In genomic region chr2:171924170-171924942, GRCh38 we compare ENCODE assay signal across 11 cellular contexts. TPM values are rescaled to one million over a fixed set of nuclear protein-coding genes. Genes with fewer than 3 reads are reported as not detected.
DNase-seq lines count a peak whose midpoint lies in the region; ATAC-seq and TF ChIP-seq lines count a peak whose summit lies in the region.
"Had no signal": no experiment of that assay in that cellular context is flagged by ENCODE, and none has a peak within 500 bp of the region (broad histone marks: within the 10 kb centered on the region; RNA-seq: fewer than 3 reads in every experiment).

No MANE protein-coding gene starts in this region.

- H3K9me3 ChIP-seq in BLaER1 treated with 17β-estradiol and CSF1 and Interleukin-3, amounts not matched to agents 10 nM and 100 nM (replicated peaks in 1 of 11): peaks cover 0 to 8% (median 0%) of the 10 kb centered on the region in 11 experiments; a peak in 1 of 22 replicates
- H3K9me3 ChIP-seq in HCT116 (ENCODE audit: control insufficient read depth in 1 of 2, insufficient read depth in 1 of 2, low read depth in 1 of 2, low read length in 2 of 2): no peaks in the 10 kb centered on the region
- H3K9me3 ChIP-seq in iPS-20b (ENCODE audit: insufficient read depth, low read depth, low read length): no peaks in the 10 kb centered on the region
- H3K9me3 ChIP-seq: spleen had no signal

- intact Hi-C loops in HCT116 (cut with micrococcal nuclease): loop anchor here (10.0 kb wide), 1 partner anchor 170 kb away; no protein-coding TSS in a partner anchor

- RAD21 ChIA-PET in HCT116 (lab: Charles Lee; ENCODE audit: low non-redundant PET in 1 of 2, low total read pairs in 2 of 2, uncharacterized antibody in 2 of 2, unreplicated experiment in 2 of 2): no interaction called here

- H3K4me1 ChIP-seq in BLaER1 treated with 17β-estradiol and CSF1 and Interleukin-3, amounts not matched to agents 10 nM and 100 nM: peaks cover 24 to 34% (median 30%) of the 10 kb centered on the region in 10 experiments
- peaks cover 6 to 13% of the 10 kb centered on the region in 2 experiments; a peak in 3 of 4 replicates for H3K4me1 ChIP-seq in HCT116 (ENCODE audit: control insufficient read depth in 1 of 2, insufficient read depth in 2 of 2, low read length in 2 of 2)
- H3K4me1 ChIP-seq in iPS-20b (ENCODE audit: insufficient read depth, low read length): no peaks in the 10 kb centered on the region; the same call in none of the 2 replicates

- peaks cover 20% of the 10 kb centered on the region for H3K4me1 Mint-ChIP-seq in WTC11

- H3K79me2 ChIP-seq in HCT116 (ENCODE audit: insufficient read depth, low read length): peaks cover 67% of the 10 kb centered on the region

- DNase-seq in HCT116 (ENCODE audit: low read depth, low spot score): no peak
- no peak for DNase-seq in WTC11 (ENCODE audit: low spot score)
- DNase-seq in NCI-H2107 (lab: John Stamatoyannopoulos, UW): no peak
- no peak for DNase-seq in Ammon's horn (ENCODE audit: low spot score)
- DNase-seq: DMS53; spleen; stimulated activated naive CD4-positive, alpha-beta T cell treated with Interleukin-2 at 50 U/mL for 16 hours had no signal

- TF ChIP-seq CTCF in HCT116 (IDR thresholded peaks at IDR 0.05 in 2 of 3, conservative IDR thresholded peaks at IDR 0.05 in 1 of 3; ENCODE audit: borderline replicate concordance in 1 of 3, insufficient read depth in 1 of 3, low read depth in 2 of 3, low read length in 2 of 3): no peak
- TF ChIP-seq CTCF in WTC11 (IDR thresholded peaks at IDR 0.05): no peak

- peak overlapping the region in 4 of 11 experiments; percentile 89 to 93 (median 92); a peak in 5 of 22 replicates for H3K27ac ChIP-seq in BLaER1 treated with 17β-estradiol and CSF1 and Interleukin-3, amounts not matched to agents 10 nM and 100 nM
- no peak overlapping the region for H3K27ac ChIP-seq in HCT116 (ENCODE audit: low read depth, low read length)
- H3K27ac ChIP-seq in iPS-20b (ENCODE audit: low read length): no peak overlapping the region

- H3K4me3 Mint-ChIP-seq in WTC11: peak overlapping the region; percentile 97

- H4K20me1 ChIP-seq in BLaER1 treated with 17β-estradiol and CSF1 and Interleukin-3, amounts not matched to agents 10 nM and 100 nM: peaks cover 0 to 24% (median 0%) of the 10 kb centered on the region in 11 experiments; a peak in 4 of 22 replicates
- H4K20me1 ChIP-seq in HCT116 (ENCODE audit: insufficient read depth): peaks cover 5% of the 10 kb centered on the region; the same call in 1 of the 2 replicates

- H3K4me3 ChIP-seq in BLaER1 treated with 17β-estradiol and CSF1 and Interleukin-3, amounts not matched to agents 10 nM and 100 nM: peak overlapping the region in 4 of 10 experiments; percentile 84 to 92 (median 90); a peak in 5 of 20 replicates
- H3K4me3 ChIP-seq in HCT116 (replicated peaks in 1 of 2; ENCODE audit: low read depth in 1 of 2, low read length in 2 of 2): no peak overlapping the region
- H3K4me3 ChIP-seq in iPS-20b (ENCODE audit: low read length): no peak overlapping the region

- POLR2A ChIA-PET in HCT116 (lab: Charles Lee) (no interaction called here), WTC11 (lab: Charles Lee) (no interaction called here)

- H3K27me3 Mint-ChIP-seq in WTC11 (ENCODE audit: low read depth): no peaks in the 10 kb centered on the region; the same call in 1 of the 2 replicates

- peak overlapping the region; percentile 83 to 97 (median 90) for H3K4me2 ChIP-seq in BLaER1 treated with 17β-estradiol and CSF1 and Interleukin-3, amounts not matched to agents 10 nM and 100 nM
- H3K4me2 ChIP-seq in HCT116 (ENCODE audit: low read length): peak overlapping the region; percentile 83; the same call in 1 of the 2 replicates

- H3K9me3 Mint-ChIP-seq in WTC11: no peaks in the 10 kb centered on the region

- H3K9me2 ChIP-seq in HCT116 (ENCODE audit: insufficient read depth): no peaks in the 10 kb centered on the region

- TF ChIP-seq POLR2A in HCT116 (IDR thresholded peaks at IDR 0.05; ENCODE audit: borderline replicate concordance, extremely low read depth, insufficient read depth, insufficient read length): no peak

- H3K36me3 Mint-ChIP-seq in WTC11: peaks cover 16% of the 10 kb centered on the region

- no peak for TF ChIP-seq RAD21 in HCT116 (IDR thresholded peaks at IDR 0.05; ENCODE audit: low read depth)

- peak overlapping the region; percentile 36; the same call in 1 of the 2 replicates for H3K27ac Mint-ChIP-seq in WTC11

- no peak overlapping the region for H2AFZ ChIP-seq in HCT116 (ENCODE audit: low read depth, low read length, poor library complexity, severe bottlenecking)

- ATAC-seq in HCT116 (no peak), WTC11 (no peak), HG03457 (IDR thresholded peaks at IDR 0.05; ENCODE audit: unreplicated experiment) (no peak), GM21528 (IDR thresholded peaks at IDR 0.05; ENCODE audit: low FRiP score, unreplicated experiment) (no peak)

- no peaks in the 10 kb centered on the region for H3K27me3 ChIP-seq in BLaER1 treated with 17β-estradiol and CSF1 and Interleukin-3, amounts not matched to agents 10 nM and 100 nM
- H3K27me3 ChIP-seq in HCT116 (ENCODE audit: insufficient read depth, low read length) (no peaks in the 10 kb centered on the region), iPS-20b (ENCODE audit: insufficient read depth, low read length) (no peaks in the 10 kb centered on the region)
- H3K27me3 ChIP-seq: spleen had no signal

- peak overlapping the region; percentile 88 to 93 (median 92); a peak in 12 of 22 replicates for H3K9ac ChIP-seq in BLaER1 treated with 17β-estradiol and CSF1 and Interleukin-3, amounts not matched to agents 10 nM and 100 nM
- H3K9ac ChIP-seq in HCT116 (ENCODE audit: low read length): no peak overlapping the region
- peak overlapping the region; percentile 92; the same call in 1 of the 2 replicates for H3K9ac ChIP-seq in iPS-20b (ENCODE audit: low read depth, low read length)

- CTCF ChIA-PET in HCT116 (lab: Charles Lee) (no interaction called here), WTC11 (lab: Charles Lee) (no interaction called here)

- no TSS peak for BruUV-seq in HCT116 (replicated peaks; lab: Mats Ljungman, UMichigan)

- peaks cover 32 to 53% (median 44%) of the 10 kb centered on the region in 11 experiments for H3K36me3 ChIP-seq in BLaER1 treated with 17β-estradiol and CSF1 and Interleukin-3, amounts not matched to agents 10 nM and 100 nM
- peaks cover 7 to 12% of the 10 kb centered on the region in 2 experiments; a peak in 2 of 4 replicates for H3K36me3 ChIP-seq in HCT116 (ENCODE audit: control insufficient read depth in 1 of 2, insufficient read depth in 2 of 2, low read length in 2 of 2)
- H3K36me3 ChIP-seq in iPS-20b (ENCODE audit: insufficient read depth, low read depth, low read length): peaks cover 45% of the 10 kb centered on the region

TF ChIP-seq in HCT116, 20 proteins besides CTCF, POLR2A, EP300 and RAD21 (continues in another document):
- TF ChIP-seq CBX3 (IDR thresholded peaks at IDR 0.05; ENCODE audit: low read depth): no peak
- TF ChIP-seq ZNF274 (IDR thresholded peaks at IDR 0.05; ENCODE audit: low read depth, low read length): no peak
- TF ChIP-seq, protein P1, sequence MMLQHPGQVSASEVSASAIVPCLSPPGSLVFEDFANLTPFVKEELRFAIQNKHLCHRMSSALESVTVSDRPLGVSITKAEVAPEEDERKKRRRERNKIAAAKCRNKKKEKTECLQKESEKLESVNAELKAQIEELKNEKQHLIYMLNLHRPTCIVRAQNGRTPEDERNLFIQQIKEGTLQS (IDR thresholded peaks at IDR 0.05): no peak
- TF ChIP-seq TCF7L2 (IDR thresholded peaks at IDR 0.05; ENCODE audit: borderline replicate concordance, extremely low read depth, insufficient read depth, insufficient read length): no peak
- TF ChIP-seq SP1 (IDR thresholded peaks at IDR 0.05; ENCODE audit: low read depth): no peak
- TF ChIP-seq FOSL1 (IDR thresholded peaks at IDR 0.05; ENCODE audit: low read depth): no peak
- TF ChIP-seq, protein P2, sequence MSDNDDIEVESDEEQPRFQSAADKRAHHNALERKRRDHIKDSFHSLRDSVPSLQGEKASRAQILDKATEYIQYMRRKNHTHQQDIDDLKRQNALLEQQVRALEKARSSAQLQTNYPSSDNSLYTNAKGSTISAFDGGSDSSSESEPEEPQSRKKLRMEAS (IDR thresholded peaks at IDR 0.05): no peak
- no peak for TF ChIP-seq EGR1 (IDR thresholded peaks at IDR 0.05; ENCODE audit: low read depth)
- TF ChIP-seq YY1 (IDR thresholded peaks at IDR 0.05; ENCODE audit: extremely low read depth, insufficient replicate concordance, low read depth, low read length): no peak
- TF ChIP-seq ELF1 (IDR thresholded peaks at IDR 0.05; ENCODE audit: borderline replicate concordance, low read depth): no peak
- no peak for TF ChIP-seq ZFX (IDR thresholded peaks at IDR 0.05)
- no peak for TF ChIP-seq CEBPB (IDR thresholded peaks at IDR 0.05; ENCODE audit: low read depth)
- TF ChIP-seq EZH2 (IDR thresholded peaks at IDR 0.05): no peak

TF ChIP-seq in WTC11, 78 proteins besides CTCF, POLR2A, EP300 and RAD21 (continues in another document):
- TF ChIP-seq, protein P3, sequence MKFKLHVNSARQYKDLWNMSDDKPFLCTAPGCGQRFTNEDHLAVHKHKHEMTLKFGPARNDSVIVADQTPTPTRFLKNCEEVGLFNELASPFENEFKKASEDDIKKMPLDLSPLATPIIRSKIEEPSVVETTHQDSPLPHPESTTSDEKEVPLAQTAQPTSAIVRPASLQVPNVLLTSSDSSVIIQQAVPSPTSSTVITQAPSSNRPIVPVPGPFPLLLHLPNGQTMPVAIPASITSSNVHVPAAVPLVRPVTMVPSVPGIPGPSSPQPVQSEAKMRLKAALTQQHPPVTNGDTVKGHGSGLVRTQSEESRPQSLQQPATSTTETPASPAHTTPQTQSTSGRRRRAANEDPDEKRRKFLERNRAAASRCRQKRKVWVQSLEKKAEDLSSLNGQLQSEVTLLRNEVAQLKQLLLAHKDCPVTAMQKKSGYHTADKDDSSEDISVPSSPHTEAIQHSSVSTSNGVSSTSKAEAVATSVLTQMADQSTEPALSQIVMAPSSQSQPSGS (CRISPR knock-in tag; IDR thresholded peaks at IDR 0.05; ENCODE audit: borderline replicate concordance, low read depth): no peak
- TF ChIP-seq TP53 (CRISPR knock-in tag; IDR thresholded peaks at IDR 0.05): no peak
- TF ChIP-seq SP1 (CRISPR knock-in tag; conservative IDR thresholded peaks at IDR 0.05): no peak
- no peak for TF ChIP-seq CREM (CRISPR knock-in tag; IDR thresholded peaks at IDR 0.05)
- TF ChIP-seq OVOL2 (CRISPR knock-in tag; IDR thresholded peaks at IDR 0.05; ENCODE audit: borderline replicate concordance): no peak
- no peak for TF ChIP-seq ZNF317 (CRISPR knock-in tag; IDR thresholded peaks at IDR 0.05; ENCODE audit: borderline replicate concordance, low read depth)
- no peak for TF ChIP-seq GRHL2 (CRISPR knock-in tag; IDR thresholded peaks at IDR 0.05; ENCODE audit: insufficient replicate concordance, severe bottlenecking)

RNA-seq across cellular contexts. Expression of gene HAT1, which starts 2.1 kb away (rescaled TPM):
- total RNA-seq in HCT116 (2021; ENCODE audit: unreplicated experiment) (72.6 TPM), WTC11 (2021) (50.6 to 58.9 TPM (median 54.5 TPM) in 3 replicates)
- polyA plus RNA-seq in HCT116 (2012): 19.8 and 28.9 TPM in 2 replicates

RNA-seq across cellular contexts. Expression of gene SLC25A12, which starts 30.3 kb away (rescaled TPM):
- 16.0 TPM for total RNA-seq in HCT116 (2021; ENCODE audit: unreplicated experiment)
- polyA plus RNA-seq in HCT116 (2012): 5.4 and 7.8 TPM in 2 replicates
- 7.3 to 9.0 TPM (median 7.8 TPM) in 3 replicates for total RNA-seq in WTC11 (2021)
